17 cellular contexts compared by ENCODE assay signal in the genomic region with DNA sequence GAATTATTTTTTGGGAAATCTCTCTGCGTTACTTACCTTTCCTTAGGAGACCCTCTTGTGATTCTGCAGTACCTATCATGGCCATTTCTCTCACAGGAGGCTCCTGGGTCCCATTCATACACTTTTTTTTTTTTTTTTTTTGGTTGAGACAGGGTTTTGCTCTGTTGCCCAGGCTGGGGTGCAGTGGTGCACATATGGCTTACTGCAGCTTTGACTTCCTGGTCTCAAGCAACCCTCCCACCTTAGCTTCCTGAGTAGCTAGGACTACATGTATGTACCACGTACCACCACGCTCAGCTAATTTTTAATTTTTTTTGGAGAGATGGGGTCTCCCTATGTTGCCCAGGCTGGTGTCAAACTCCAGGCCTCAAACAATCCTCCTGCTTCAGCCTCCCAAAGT.
"Had no signal": no experiment of that assay in that cellular context is flagged by ENCODE, and none has a peak within 500 bp of the region (broad histone marks: within the 10 kb centered on the region; RNA-seq: fewer than 3 reads in every experiment).

No MANE protein-coding gene starts in this region.

- H3K27me3 Mint-ChIP-seq: activated naive CD8-positive, alpha-beta T cell; stimulated activated naive CD8-positive, alpha-beta T cell treated with anti-CD3 and anti-CD28 coated beads, Interleukin-15, amount 100 ng/mL, for 72 hours; type B pancreatic cell had no signal

- DNase-seq: activated CD4-positive, alpha-beta T cell treated with anti-CD3 and anti-CD28 coated beads, Interleukin-2, amount 50 U/mL, for 1 hour; activated CD4-positive, CD25-positive, alpha-beta regulatory T cell treated with anti-CD3 and anti-CD28 coated beads, Interleukin-2, amount 50 U/mL, for 72 hours; activated T-cell treated with anti-CD3 and anti-CD28 coated beads, Interleukin-2, amount 50 U/mL, for 72 hours; cerebellar nuclear complex; effector CD4-positive, alpha-beta T cell; heart right ventricle; left lung; mammary epithelial cell; stimulated activated CD4-positive, alpha-beta T cell treated with anti-CD3 and anti-CD28 coated beads, Interleukin-2, amount 100 ng/mL, for 24 hours; stimulated activated naive CD8-positive, alpha-beta T cell treated with anti-CD3 and anti-CD28 coated beads, Interleukin-15, amount 100 ng/mL, for 72 hours; T1000 had no signal

- H3K4me3 Mint-ChIP-seq: activated naive CD8-positive, alpha-beta T cell; activated T-cell treated with anti-CD3 and anti-CD28 coated beads, Interleukin-2, amount 50 U/mL, for 72 hours; neural crest cell; stimulated activated naive CD8-positive, alpha-beta T cell treated with anti-CD3 and anti-CD28 coated beads, Interleukin-15, amount 100 ng/mL, for 72 hours; type B pancreatic cell had no signal

- FAIRE-seq: bronchial epithelial cell had no signal

- H3K4me3 ChIP-seq: gastroesophageal sphincter, heart right ventricle, left lung had no signal

- H3K27ac ChIP-seq: gastroesophageal sphincter, heart right ventricle, left lung had no signal

- H3K27ac Mint-ChIP-seq: activated naive CD8-positive, alpha-beta T cell; activated T-cell treated with anti-CD3 and anti-CD28 coated beads, Interleukin-2, amount 50 U/mL, for 72 hours; stimulated activated naive CD8-positive, alpha-beta T cell treated with anti-CD3 and anti-CD28 coated beads, Interleukin-15, amount 100 ng/mL, for 72 hours; type B pancreatic cell had no signal

- H3K27me3 ChIP-seq: gastroesophageal sphincter, heart right ventricle, left lung had no signal

- H3K9me3 ChIP-seq: gastroesophageal sphincter, heart right ventricle, left lung had no signal

- ATAC-seq: activated T-cell treated with anti-CD3 and anti-CD28 coated beads, Interleukin-2, amount 50 U/mL, for 72 hours; esophagus mucosa; gastroesophageal sphincter; heart right ventricle; left lung; stimulated activated naive CD8-positive, alpha-beta T cell treated with anti-CD3 and anti-CD28 coated beads, Interleukin-15, amount 100 ng/mL, for 72 hours had no signal

- H3K9me3 Mint-ChIP-seq: activated T-cell treated with anti-CD3 and anti-CD28 coated beads, Interleukin-2, amount 50 U/mL, for 72 hours; neural crest cell; stimulated activated naive CD8-positive, alpha-beta T cell treated with anti-CD3 and anti-CD28 coated beads, Interleukin-15, amount 100 ng/mL, for 72 hours; type B pancreatic cell had no signal
